Comparison of ENCODE assay signal across 8 cellular contexts in the genomic region with DNA sequence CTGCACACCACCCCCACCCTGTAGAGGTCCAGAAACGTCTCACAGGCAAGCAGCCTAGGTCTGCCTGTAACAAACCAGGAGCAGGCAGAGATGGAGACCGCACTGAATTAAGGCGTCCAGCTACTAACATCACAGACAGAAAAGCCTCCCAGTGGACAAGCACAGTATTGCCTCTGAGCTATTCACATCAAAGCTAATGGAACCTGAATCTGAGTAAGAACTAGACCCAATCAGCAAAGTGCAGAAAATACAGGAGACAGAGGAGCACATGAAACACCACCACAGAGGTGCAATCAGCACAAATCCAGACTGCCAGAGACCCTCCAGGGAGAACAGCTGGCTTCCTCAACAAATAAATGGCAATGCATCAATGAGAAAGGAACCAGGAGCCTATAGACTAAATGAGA. TPM values are rescaled to one million over a fixed set of nuclear protein-coding genes. Genes with fewer than 3 reads are reported as not detected.
DNase-seq lines count a peak whose midpoint lies in the region; ATAC-seq, FAIRE-seq and TF ChIP-seq lines count a peak whose summit lies in the region.

No MANE protein-coding gene starts in this region.

- FAIRE-seq in endometrium (lab: Jason Lieb, UNC) = peak; percentile 53

- H3K9me3 Mint-ChIP-seq in CD8-positive, alpha-beta T cell = no peaks in the 10 kb centered on the region
- peaks cover 8% of the 10 kb centered on the region for H3K9me3 Mint-ChIP-seq in mesothelial cell of epicardium

- POLR2A ChIA-PET in CD8-positive, alpha-beta T cell (lab: Charles Lee) = interaction anchor here (1.0 kb wide), 1 partner anchor 117 kb away, joined by 3 read pairs; no protein-coding TSS in a partner anchor

- no peak overlapping the region for H3K4me3 ChIP-seq in CD8-positive, alpha-beta T cell (ENCODE audit: low read depth, low read length)

- no peaks in the 10 kb centered on the region for H3K9me3 ChIP-seq in CD8-positive, alpha-beta T cell (ENCODE audit: low read length)

- H3K4me1 ChIP-seq in CD8-positive, alpha-beta T cell (ENCODE audit: insufficient read depth, low read length) = no peaks in the 10 kb centered on the region

- no peaks in the 10 kb centered on the region for H3K36me3 Mint-ChIP-seq in CD8-positive, alpha-beta T cell
- peaks cover 5% of the 10 kb centered on the region for H3K36me3 Mint-ChIP-seq in mesothelial cell of epicardium

- H3K36me3 ChIP-seq in CD8-positive, alpha-beta T cell (ENCODE audit: insufficient read depth, low read length) = no peaks in the 10 kb centered on the region

- peak; percentile 94 for ATAC-seq in CD8-positive, alpha-beta T cell
- ATAC-seq in GM21619 (IDR thresholded peaks at IDR 0.05; ENCODE audit: unreplicated experiment) = peak; percentile 62
- ATAC-seq in stimulated activated naive CD8-positive, alpha-beta T cell treated with anti-CD3 and anti-CD28 coated beads, Interleukin-15, Interleukin-2, amounts not matched to agents 100 U/mL and 50 U/mL, for 24 hours = peak; percentile 93
- no peak for ATAC-seq in GM19452 (IDR thresholded peaks at IDR 0.05; ENCODE audit: unreplicated experiment)

- intact Hi-C loops in CD8-positive, alpha-beta T cell (cut with DNase I, micrococcal nuclease) = loop anchor here in 1 of 2 experiments (1.0 kb wide), 3 partner anchors 22 to 257 kb away; a partner anchor contains a TSS

- H3K27ac ChIP-seq in CD8-positive, alpha-beta T cell (ENCODE audit: low read depth, low read length) = no peak overlapping the region

- CTCF ChIA-PET in CD8-positive, alpha-beta T cell (lab: Charles Lee) = interaction anchor here (0.6 to 3.2 kb wide), 17 partner anchors 8 to 403 kb away, joined by 3 to 32 read pairs (median 4); a partner anchor contains a TSS

- H3K4me3 Mint-ChIP-seq in CD8-positive, alpha-beta T cell = no peak overlapping the region
- H3K4me3 Mint-ChIP-seq in mesothelial cell of epicardium = no peak overlapping the region

- peak; percentile 64 for TF ChIP-seq CTCF in CD8-positive, alpha-beta T cell (IDR thresholded peaks at IDR 0.05)
- TF ChIP-seq CTCF in mesothelial cell of epicardium (IDR thresholded peaks at IDR 0.05; ENCODE audit: unreplicated experiment) = peak; percentile 84

- H3K27me3 Mint-ChIP-seq in CD8-positive, alpha-beta T cell (ENCODE audit: low read depth) = no peaks in the 10 kb centered on the region
- H3K27me3 Mint-ChIP-seq in mesothelial cell of epicardium (ENCODE audit: low read depth) = no peaks in the 10 kb centered on the region

- no peaks in the 10 kb centered on the region for H3K27me3 ChIP-seq in CD8-positive, alpha-beta T cell (ENCODE audit: insufficient read depth, low read length)

- DNase-seq in CD8-positive, alpha-beta T cell = peak in 6 of 7 experiments; percentile 14 to 54 (median 44)
- DNase-seq in NCI-H2196 treated with DMSO at 0.1 percent for 48 hours (lab: John Stamatoyannopoulos, UW; ENCODE audit: unreplicated experiment) (peak; percentile 13), mesothelial cell of epicardium (ENCODE audit: low spot score in 2 of 2, unreplicated experiment in 2 of 2) (peak in 1 of 2 experiments; percentile 45)
- DNase-seq in activated CD4-positive, alpha-beta T cell treated with anti-CD3 and anti-CD28 coated beads for 4 hours = peak; percentile 41 to 60
- DNase-seq in stimulated activated naive CD8-positive, alpha-beta T cell treated with anti-CD3 and anti-CD28 coated beads, Interleukin-15, Interleukin-2, amounts not matched to agents 100 U/mL and 50 U/mL, for 24 hours = peak; percentile 54

- H3K27ac Mint-ChIP-seq in CD8-positive, alpha-beta T cell = no peak overlapping the region
- H3K27ac Mint-ChIP-seq in mesothelial cell of epicardium = no peak overlapping the region

- H3K4me1 Mint-ChIP-seq in CD8-positive, alpha-beta T cell (ENCODE audit: low read depth) = no peaks in the 10 kb centered on the region
- H3K4me1 Mint-ChIP-seq in mesothelial cell of epicardium = peaks cover 2% of the 10 kb centered on the region

RNA-seq across cellular contexts. Expression of a gene that starts 22.2 kb away (rescaled TPM):
- total RNA-seq in CD8-positive, alpha-beta T cell = 10 to 100 TPM; 14.7 to 15.4 TPM
- total RNA-seq in mesothelial cell of epicardium = 37.0 to 41.9 TPM (median 37.5 TPM) in 3 replicates
